In the genomic region with DNA sequence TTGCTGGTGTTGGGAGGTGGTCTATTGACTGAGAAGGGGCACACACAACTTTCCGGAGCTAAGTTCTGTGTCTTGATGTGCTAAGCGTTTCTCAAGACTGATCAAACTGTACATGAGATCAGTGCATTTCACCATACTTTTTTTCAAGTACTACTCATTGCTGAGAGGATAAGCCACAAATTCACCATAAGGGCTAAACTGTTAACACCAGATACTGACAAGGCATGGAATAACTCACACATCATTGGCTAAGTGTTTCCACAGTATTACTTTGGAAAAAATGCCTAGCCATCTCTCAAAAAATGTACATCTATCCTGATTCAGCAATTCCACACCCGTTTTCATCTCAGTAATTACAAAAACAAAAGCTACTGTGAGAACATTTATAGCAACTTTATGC, we compare ENCODE assay signal across 19 cellular contexts. TPM values are rescaled to one million over a fixed set of nuclear protein-coding genes. Genes with fewer than 3 reads are reported as not detected.
A peak's percentile ranks its signal among the peaks of the same experiment; 100 is the strongest.
DNase-seq lines count a peak whose midpoint lies in the region; ATAC-seq and TF ChIP-seq lines count a peak whose summit lies in the region.
"Had no signal": no experiment of that assay in that cellular context is flagged by ENCODE, and none has a peak within 500 bp of the region (broad histone marks: within the 10 kb centered on the region; RNA-seq: fewer than 3 reads in every experiment).

No MANE protein-coding gene starts in this region.

- H3K27me3 Mint-ChIP-seq in activated T-cell treated with anti-CD3 and anti-CD28 coated beads, Interleukin-2, amount 50 U/mL, for 24 hours: peaks cover 7% of the 10 kb centered on the region
- peaks cover 3% of the 10 kb centered on the region for H3K27me3 Mint-ChIP-seq in GM23338 (ENCODE audit: insufficient read depth, low read depth, poor library complexity)

- H4K20me1 ChIP-seq in GM23338 (replicated peaks; ENCODE audit: insufficient read depth): peaks cover 5% of the 10 kb centered on the region

- H3K18ac ChIP-seq in mesenchymal stem cell (ENCODE audit: low read depth in 1 of 2, low read length in 2 of 2): no peak overlapping the region

- H3K4me2 ChIP-seq in GM23338: no peak overlapping the region
- H3K4me2 ChIP-seq in mesenchymal stem cell (ENCODE audit: low read length, poor library complexity, severe bottlenecking): no peak overlapping the region
- H3K4me2 ChIP-seq: neural progenitor cell had no signal

- no peak overlapping the region for H4K8ac ChIP-seq in mesenchymal stem cell (ENCODE audit: low read length)

- H3K4me1 ChIP-seq in GM23338 (ENCODE audit: insufficient read depth) (no peaks in the 10 kb centered on the region), mesenchymal stem cell (ENCODE audit: control insufficient read depth, insufficient read depth, low read depth, low read length) (no peaks in the 10 kb centered on the region)
- H3K4me1 ChIP-seq: neural progenitor cell had no signal

- H3K27ac Mint-ChIP-seq in activated T-cell treated with anti-CD3 and anti-CD28 coated beads, Interleukin-2, amount 50 U/mL, for 24 hours: peak overlapping the region; percentile 87
- no peak overlapping the region for H3K27ac Mint-ChIP-seq in GM23338
- H3K27ac Mint-ChIP-seq: neural progenitor cell had no signal

- H3K27me3 ChIP-seq in GM23338 (ENCODE audit: insufficient read depth): no peaks in the 10 kb centered on the region
- no peaks in the 10 kb centered on the region for H3K27me3 ChIP-seq in mesenchymal stem cell (ENCODE audit: control insufficient read depth in 1 of 2, insufficient read depth in 1 of 2, low read length in 2 of 2)
- H3K27me3 ChIP-seq: neural progenitor cell had no signal

- H3K9me3 Mint-ChIP-seq in activated T-cell treated with anti-CD3 and anti-CD28 coated beads, Interleukin-2, amount 50 U/mL, for 24 hours: no peaks in the 10 kb centered on the region
- H3K9me3 Mint-ChIP-seq in GM23338: no peaks in the 10 kb centered on the region
- H3K9me3 Mint-ChIP-seq: T-helper 2 cell treated with Interferon-gamma antibody and Interleukin-4, amounts not matched to agents 5 μg/mL and 100 μg/mL, for 36 hours had no signal

- no peak overlapping the region for H3K23ac ChIP-seq in mesenchymal stem cell (ENCODE audit: low read length in 2 of 2)

- H3K27ac ChIP-seq in GM23338 (ENCODE audit: low read depth) (peak overlapping the region; percentile 39; the same call in 1 of the 2 replicates), mesenchymal stem cell (ENCODE audit: low read length, poor library complexity, severe bottlenecking) (no peak overlapping the region)
- H3K27ac ChIP-seq: epithelial cell of prostate, neural progenitor cell had no signal

- no peak overlapping the region for H2BK120ac ChIP-seq in mesenchymal stem cell (ENCODE audit: low read depth, low read length)

- no peaks in the 10 kb centered on the region for H3K9me3 ChIP-seq in mesenchymal stem cell (ENCODE audit: control insufficient read depth, low read length)

- no peak overlapping the region for H2BK15ac ChIP-seq in mesenchymal stem cell (ENCODE audit: low read depth, poor library complexity, severe bottlenecking)

- no peak for ATAC-seq in GM23338
- no peak for ATAC-seq in GM19452 (IDR thresholded peaks at IDR 0.05; ENCODE audit: unreplicated experiment)
- no peak for ATAC-seq in HG03439 (IDR thresholded peaks at IDR 0.05; ENCODE audit: unreplicated experiment)

- H3K79me1 ChIP-seq in mesenchymal stem cell (replicated peaks; ENCODE audit: low read length, poor library complexity, severe bottlenecking): no peaks in the 10 kb centered on the region

- no peak overlapping the region for H3K4me3 ChIP-seq in GM23338
- H3K4me3 ChIP-seq in mesenchymal stem cell (ENCODE audit: insufficient read depth in 1 of 2, low read depth in 1 of 2, low read length in 2 of 2): no peak overlapping the region
- H3K4me3 ChIP-seq: neural progenitor cell had no signal

- H2AFZ ChIP-seq in GM23338 (no peak overlapping the region), mesenchymal stem cell (ENCODE audit: low read depth, low read length) (no peak overlapping the region)
- H2AFZ ChIP-seq: neural progenitor cell had no signal

- peaks cover 65% of the 10 kb centered on the region for H3K4me1 Mint-ChIP-seq in activated T-cell treated with anti-CD3 and anti-CD28 coated beads, Interleukin-2, amount 50 U/mL, for 24 hours (ENCODE audit: low read depth)
- H3K4me1 Mint-ChIP-seq in GM23338: peaks cover 8% of the 10 kb centered on the region; the same call in 2 of the 3 replicates
- H3K4me1 Mint-ChIP-seq: neural progenitor cell had no signal

- peaks cover 11% of the 10 kb centered on the region for H3K79me2 ChIP-seq in GM23338 (replicated peaks; ENCODE audit: insufficient read depth)

- no peak overlapping the region for H3K4ac ChIP-seq in mesenchymal stem cell (ENCODE audit: low read depth in 1 of 2, low read length in 2 of 2)

- TF ChIP-seq CTCF in GM23338 (conservative IDR thresholded peaks at IDR 0.05; ENCODE audit: low read depth in 2 of 2): no peak

- peaks cover 28% of the 10 kb centered on the region for H3K36me3 ChIP-seq in GM23338 (ENCODE audit: insufficient read depth)
- H3K36me3 ChIP-seq in mesenchymal stem cell (ENCODE audit: control insufficient read depth in 1 of 2, insufficient read depth in 2 of 2, low read depth in 1 of 2, low read length in 2 of 2): peaks cover 26 to 54% of the 10 kb centered on the region in 2 experiments

- no peak overlapping the region for H4K91ac ChIP-seq in mesenchymal stem cell (ENCODE audit: low read length)

- peaks cover 12% of the 10 kb centered on the region; the same call in 1 of the 2 replicates for H3F3A ChIP-seq in GM23338 (replicated peaks; ENCODE audit: low read depth)

- DNase-seq in activated T-cell treated with anti-CD3 and anti-CD28 coated beads, Interleukin-2, amount 50 U/mL, for 24 hours: no peak
- no peak for DNase-seq in activated T-cell treated with anti-CD3 and anti-CD28 coated beads, Interleukin-2, amount 50 U/mL, for 48 hours
- DNase-seq in GM23338 (ENCODE audit: low spot score) (no peak), amniotic epithelial cell (ENCODE audit: low read depth) (peak; percentile 76), mesenchymal stem cell (peak; percentile 33), GOT3 (lab: John Stamatoyannopoulos, UW) (no peak)
- DNase-seq: activated CD4-positive, alpha-beta T cell treated with anti-CD3 and anti-CD28 coated beads for 4 hours; cortex of kidney; EL; H9; islet precursor cell; mesendoderm; NCI-H1694; stimulated activated naive CD4-positive, alpha-beta T cell treated with Interleukin-2 at 50 U/mL for 16 hours had no signal

- H2BK12ac ChIP-seq in mesenchymal stem cell (ENCODE audit: low read length in 2 of 2): no peak overlapping the region

- no peak overlapping the region for H3K14ac ChIP-seq in mesenchymal stem cell (ENCODE audit: low read length in 2 of 2)

- 91% methylated on average over 3 of the region's 3 CpGs for WGBS in mesenchymal stem cell

- H3K9ac ChIP-seq in mesenchymal stem cell (ENCODE audit: low read length): no peak overlapping the region
- H3K9ac ChIP-seq: neural progenitor cell had no signal

- H2BK5ac ChIP-seq in mesenchymal stem cell (ENCODE audit: low read depth, low read length, poor library complexity, severe bottlenecking): no peak overlapping the region

- H2AK5ac ChIP-seq in mesenchymal stem cell (ENCODE audit: low read length, severe bottlenecking): no peak overlapping the region

- H3K36me3 Mint-ChIP-seq in activated T-cell treated with anti-CD3 and anti-CD28 coated beads, Interleukin-2, amount 50 U/mL, for 24 hours (ENCODE audit: low read depth): peaks cover 89% of the 10 kb centered on the region
- peaks cover 79% of the 10 kb centered on the region for H3K36me3 Mint-ChIP-seq in GM23338 (ENCODE audit: low read depth)

- H3K4me3 Mint-ChIP-seq in activated T-cell treated with anti-CD3 and anti-CD28 coated beads, Interleukin-2, amount 50 U/mL, for 24 hours: peak overlapping the region; percentile 18
- H3K4me3 Mint-ChIP-seq in GM23338: no peak overlapping the region
- H3K4me3 Mint-ChIP-seq: H9; neural progenitor cell; T-helper 2 cell treated with Interferon-gamma antibody and Interleukin-4, amounts not matched to agents 5 μg/mL and 100 μg/mL, for 36 hours had no signal

- H3K9me2 ChIP-seq in GM23338 (ENCODE audit: insufficient read depth): no peaks in the 10 kb centered on the region

TF ChIP-seq in GM23338, 12 proteins besides CTCF, POLR2A, EP300 and RAD21 (continues in another document):
- TF ChIP-seq ZNF114 (CRISPR knock-in tag; IDR thresholded peaks at IDR 0.05): no peak
- TF ChIP-seq EZH2 (IDR thresholded peaks at IDR 0.05; ENCODE audit: low read depth, unreplicated experiment): no peak
- no peak for TF ChIP-seq POLR2AphosphoS5 (IDR thresholded peaks at IDR 0.05; ENCODE audit: low read depth)
- TF ChIP-seq STAT1 (IDR thresholded peaks at IDR 0.05; ENCODE audit: unreplicated experiment): no peak
- TF ChIP-seq JUNB (IDR thresholded peaks at IDR 0.05; ENCODE audit: unreplicated experiment): no peak
- no peak for TF ChIP-seq CREB1 (CRISPR knock-in tag; IDR thresholded peaks at IDR 0.05; ENCODE audit: low read depth)
- no peak for TF ChIP-seq EZH2phosphoT487 (IDR thresholded peaks at IDR 0.05; ENCODE audit: unreplicated experiment)
- no peak for TF ChIP-seq NANOG (IDR thresholded peaks at IDR 0.05; ENCODE audit: borderline replicate concordance)

RNA-seq across cellular contexts. Expression of gene RBMX, which starts 13.0 kb away (rescaled TPM):
- total RNA-seq in GM23338 (2014; rRNA removed; shearing (Covaris generic)): 601 and 620 TPM in 2 replicates
- 307 and 337 TPM in 2 replicates for polyA plus RNA-seq in GM23338 (2016; fragmentation: Nextera tagmentation; extraction: Ambion mirVana)
- polyA plus RNA-seq in mesenchymal stem cell (2013, experiment 1 of 2): 119 TPM
- 120 TPM for polyA plus RNA-seq in mesenchymal stem cell (2013, experiment 2 of 2)

Comparison
In these comparisons a context has a peak if more than half of its experiments do, and no peak if none do; other contexts are left out.
1. DNase-seq: peak in amniotic epithelial cell (single experiment) and mesenchymal stem cell (single experiment); none in activated T-cell treated with anti-CD3 and anti-CD28 coated beads, Interleukin-2, amount 50 U/mL, for 24 hours (single experiment), activated T-cell treated with anti-CD3 and anti-CD28 coated beads, Interleukin-2, amount 50 U/mL, for 48 hours (0 of 2), GM23338 (single experiment) and GOT3 (single experiment).